ENCODE assay signal across 24 cellular contexts in the genomic region with DNA sequence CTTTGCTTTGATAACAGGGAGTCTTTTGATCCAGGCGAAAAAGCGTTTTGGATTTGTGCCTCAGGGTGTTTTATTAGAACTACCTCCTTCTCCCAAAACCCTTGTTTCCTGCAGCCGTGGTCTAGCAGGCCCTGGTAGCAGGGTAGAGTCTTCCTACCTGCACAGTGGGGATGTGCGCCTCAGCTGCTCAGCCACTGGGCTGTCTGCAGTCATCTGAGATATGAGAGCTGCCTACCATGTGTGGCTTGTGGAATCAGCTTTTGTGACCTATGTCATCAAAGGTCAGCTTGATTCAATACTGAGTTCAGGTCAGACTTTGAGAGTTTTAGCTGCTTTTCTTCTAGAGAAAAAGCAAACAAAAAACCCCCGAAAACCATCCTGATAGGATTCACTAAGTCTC.
DNase-seq lines count a peak whose midpoint lies in the region; ATAC-seq lines count a peak whose summit lies in the region.
"Had no signal": no experiment of that assay in that cellular context is flagged by ENCODE, and none has a peak within 500 bp of the region (broad histone marks: within the 10 kb centered on the region; RNA-seq: fewer than 3 reads in every experiment).

No MANE protein-coding gene starts in this region.

- peak; percentile 83 for ATAC-seq in stimulated activated effector memory CD8-positive, alpha-beta T cell treated with anti-CD3 and anti-CD28 coated beads, Interleukin-12 subunit alpha, Interleukin-12 subunit beta, amount 100 ng/mL, for 72 hours
- ATAC-seq in HG02798 (IDR thresholded peaks at IDR 0.05; ENCODE audit: poor library complexity, unreplicated experiment) = no peak
- ATAC-seq: CD8-positive, alpha-beta T cell; HepG2; K562; Panc1 had no signal

- intact Hi-C loops in activated CD4-positive, alpha-beta T cell treated with anti-CD3 and anti-CD28 coated beads, Interleukin-2, amount 10 ng/mL, durations not matched to agents 24 days and 14 days (cut with micrococcal nuclease) = loop anchor here (2.0 to 5.0 kb wide), 3 partner anchors 87 to 359 kb away; partner anchors contain the start of gene SUPT3H

- H3K27me3 Mint-ChIP-seq in activated CD4-positive, alpha-beta T cell treated with anti-CD3 and anti-CD28 coated beads, Interleukin-2, amount 10 ng/mL, durations not matched to agents 24 days and 14 days = peaks cover 3% of the 10 kb centered on the region

- no peaks in the 10 kb centered on the region for H3K36me3 Mint-ChIP-seq in activated CD4-positive, alpha-beta T cell treated with anti-CD3 and anti-CD28 coated beads, Interleukin-2, amount 10 ng/mL, durations not matched to agents 24 days and 14 days (ENCODE audit: low read depth)
- H3K36me3 Mint-ChIP-seq in stimulated activated effector memory CD8-positive, alpha-beta T cell treated with anti-CD3 and anti-CD28 coated beads, Interleukin-12 subunit alpha, Interleukin-12 subunit beta, amount 100 ng/mL, for 72 hours = no peaks in the 10 kb centered on the region
- H3K36me3 Mint-ChIP-seq: CD8-positive, alpha-beta T cell had no signal

- H3K9me3 Mint-ChIP-seq in activated CD4-positive, alpha-beta T cell treated with anti-CD3 and anti-CD28 coated beads, Interleukin-2, amount 10 ng/mL, durations not matched to agents 24 days and 14 days = no peaks in the 10 kb centered on the region
- no peaks in the 10 kb centered on the region for H3K9me3 Mint-ChIP-seq in stimulated activated effector memory CD8-positive, alpha-beta T cell treated with anti-CD3 and anti-CD28 coated beads, Interleukin-12 subunit alpha, Interleukin-12 subunit beta, amount 100 ng/mL, for 72 hours
- H3K9me3 Mint-ChIP-seq: CD8-positive, alpha-beta T cell; H9; HFFc6 had no signal

- H3K27ac Mint-ChIP-seq in activated CD4-positive, alpha-beta T cell treated with anti-CD3 and anti-CD28 coated beads, Interleukin-2, amount 10 ng/mL, durations not matched to agents 24 days and 14 days = peak overlapping the region; percentile 16
- no peak overlapping the region for H3K27ac Mint-ChIP-seq in stimulated activated effector memory CD8-positive, alpha-beta T cell treated with anti-CD3 and anti-CD28 coated beads, Interleukin-12 subunit alpha, Interleukin-12 subunit beta, amount 100 ng/mL, for 72 hours
- H3K27ac Mint-ChIP-seq: CD8-positive, alpha-beta T cell; H9; HFFc6 had no signal

- H3K4me3 Mint-ChIP-seq in activated CD4-positive, alpha-beta T cell treated with anti-CD3 and anti-CD28 coated beads, Interleukin-2, amount 10 ng/mL, durations not matched to agents 24 days and 14 days = no peak overlapping the region
- H3K4me3 Mint-ChIP-seq in stimulated activated effector memory CD8-positive, alpha-beta T cell treated with anti-CD3 and anti-CD28 coated beads, Interleukin-12 subunit alpha, Interleukin-12 subunit beta, amount 100 ng/mL, for 72 hours = no peak overlapping the region
- H3K4me3 Mint-ChIP-seq: CD8-positive, alpha-beta T cell; H9; HFFc6 had no signal

- H3K4me1 Mint-ChIP-seq in activated CD4-positive, alpha-beta T cell treated with anti-CD3 and anti-CD28 coated beads, Interleukin-2, amount 10 ng/mL, durations not matched to agents 24 days and 14 days = peaks cover 41% of the 10 kb centered on the region
- peaks cover 38% of the 10 kb centered on the region for H3K4me1 Mint-ChIP-seq in stimulated activated effector memory CD8-positive, alpha-beta T cell treated with anti-CD3 and anti-CD28 coated beads, Interleukin-12 subunit alpha, Interleukin-12 subunit beta, amount 100 ng/mL, for 72 hours

- no peak for DNase-seq in activated CD4-positive, alpha-beta T cell treated with anti-CD3 and anti-CD28 coated beads, Interleukin-2, amount 10 ng/mL, durations not matched to agents 24 days and 14 days
- no peak for DNase-seq in activated CD4-positive, alpha-beta T cell treated with anti-CD3 and anti-CD28 coated beads for 1 hour
- peak; percentile 38 for DNase-seq in stimulated activated CD4-positive, alpha-beta T cell treated with anti-CD3 and anti-CD28 coated beads, Interleukin-15, amount 100 ng/mL, for 24 hours
- no peak for DNase-seq in stimulated activated CD4-positive, alpha-beta T cell treated with anti-CD3 and anti-CD28 coated beads, Interleukin-4, amount 100 ng/mL, for 1 hour
- DNase-seq in stimulated activated effector memory CD8-positive, alpha-beta T cell treated with anti-CD3 and anti-CD28 coated beads, Interleukin-12 subunit alpha, Interleukin-12 subunit beta, amount 100 ng/mL, for 72 hours (ENCODE audit: low spot score in 2 of 2) = no peak
- DNase-seq in NCI-H526 treated with DMSO at 0.1 percent for 48 hours (lab: John Stamatoyannopoulos, UW) (no peak), NCI-H748 (lab: John Stamatoyannopoulos, UW; ENCODE audit: unreplicated experiment) (no peak)
- DNase-seq: AML-193; C1 segment of cervical spinal cord; CD8-positive, alpha-beta T cell; DND-41; GM23248; H9; HFFc6; NCI-H1092; NCI-H1436; NCI-H1930; NCI-H2227 treated with DMSO at 0.1 percent for 48 hours; NCI-H510A; NCI-H774 had no signal
